1 cellular context compared by ENCODE assay signal in the genomic region with DNA sequence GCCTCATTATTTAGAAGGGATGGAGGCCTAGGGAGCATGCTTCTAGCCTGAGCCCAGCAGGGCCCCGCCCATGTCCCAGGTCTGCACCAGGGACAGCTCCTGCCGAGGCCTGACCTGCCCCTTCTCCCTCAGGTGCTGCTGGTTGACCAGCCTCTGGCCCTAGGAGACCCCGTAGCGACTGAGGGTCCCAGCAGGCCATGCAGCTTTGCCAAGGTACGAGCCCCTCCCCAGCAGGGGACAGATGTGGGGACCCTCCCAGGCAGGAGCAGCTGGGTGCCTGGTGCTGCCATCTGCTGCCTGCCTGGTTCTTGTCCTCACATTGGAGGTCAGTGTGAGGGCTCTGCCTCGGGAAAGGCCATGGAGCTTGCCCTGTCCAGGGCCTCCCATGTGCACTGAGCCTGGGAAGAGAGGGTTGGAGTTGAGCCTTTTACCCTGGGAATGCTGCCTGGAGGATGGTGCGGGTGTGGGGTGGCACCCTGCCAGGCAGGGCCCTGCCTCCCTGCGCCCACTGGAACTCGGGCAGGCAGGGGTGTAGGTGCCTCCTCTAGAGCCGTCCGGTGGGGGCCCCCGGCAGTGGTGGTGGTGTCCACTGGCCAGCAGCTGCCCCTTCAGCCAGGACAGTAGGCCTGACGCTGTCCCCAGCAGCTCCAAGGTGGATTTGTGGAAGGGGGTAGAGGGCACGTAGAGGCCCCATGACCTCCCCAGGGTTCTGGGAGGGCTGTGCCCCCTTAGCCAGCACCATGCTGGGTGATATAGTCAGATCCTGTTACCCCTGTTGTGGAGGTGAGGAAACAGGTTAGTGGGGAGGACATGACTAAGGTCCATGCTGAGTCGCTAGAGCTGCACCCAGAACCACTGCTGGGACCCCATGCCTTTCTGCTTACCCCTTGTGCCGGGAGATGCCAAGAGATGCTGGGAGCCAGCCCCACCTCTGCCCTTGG.
A peak's percentile ranks its signal among the peaks of the same experiment; 100 is the strongest.
TF ChIP-seq lines count a peak whose summit lies in the region.

No MANE protein-coding gene starts in this region.

TF ChIP-seq in SK-N-SH, 30 proteins besides CTCF, POLR2A, EP300 and RAD21 (continued from another document):
- TF ChIP-seq REST (IDR thresholded peaks at IDR 0.05; ENCODE audit: low read depth, low read length) (0 out of 2 replicates have a peak, but pooled peaks have one; percentile 45), ZBTB33 (IDR thresholded peaks at IDR 0.05; ENCODE audit: borderline replicate concordance, low read depth) (no peak), FOSL2 (IDR thresholded peaks at IDR 0.05; ENCODE audit: borderline replicate concordance, low read depth) (no peak)
